In genomic region chr1:75812065-75812464, GRCh38 we compare ENCODE assay signal across 30 cellular contexts. TPM values are rescaled to one million over a fixed set of nuclear protein-coding genes. Genes with fewer than 3 reads are reported as not detected.
"Had no signal": no experiment of that assay in that cellular context is flagged by ENCODE, and none has a peak within 500 bp of the region (broad histone marks: within the 10 kb centered on the region; RNA-seq: fewer than 3 reads in every experiment).

No MANE protein-coding gene starts in this region.

- H3K27me3 ChIP-seq: esophagus muscularis mucosa, foreskin keratinocyte, gastroesophageal sphincter, heart left ventricle, hepatocyte, neural progenitor cell, right atrium auricular region, sigmoid colon, stomach, testis, tibial artery had no signal

- H2AFZ ChIP-seq: hepatocyte, neural progenitor cell, parathyroid adenoma had no signal

- H3K4me3 ChIP-seq: esophagus muscularis mucosa, gastroesophageal sphincter, heart left ventricle, hepatocyte, lung, neural progenitor cell, right atrium auricular region, sigmoid colon, stomach, testis, tibial artery had no signal

- H3K4me3 Mint-ChIP-seq: effector memory CD8-positive, alpha-beta T cell; naive thymus-derived CD4-positive, alpha-beta T cell; nephron; neural progenitor cell; stimulated activated effector memory CD8-positive, alpha-beta T cell treated with anti-CD3 and anti-CD28 coated beads, Interleukin-12 subunit alpha, Interleukin-12 subunit beta, amount 100 ng/mL, for 72 hours; type B pancreatic cell had no signal

- DNase-seq: cortex of kidney; effector memory CD8-positive, alpha-beta T cell; heart left ventricle; kidney; mesendoderm; midbrain; naive thymus-derived CD4-positive, alpha-beta T cell; sigmoid colon; stimulated activated CD4-positive, alpha-beta T cell treated with anti-CD3 and anti-CD28 coated beads, Interleukin-2, amount 100 ng/mL, for 24 hours; stimulated activated CD4-positive, alpha-beta T cell treated with anti-CD3 and anti-CD28 coated beads, Interleukin-4, amount 100 ng/mL, for 24 hours; stimulated activated naive CD4-positive, alpha-beta T cell treated with Interleukin-2 at 50 U/mL for 16 hours; stomach; testis; tibial artery had no signal

- H3K27me3 Mint-ChIP-seq: effector memory CD8-positive, alpha-beta T cell; naive thymus-derived CD4-positive, alpha-beta T cell; progenitor cell of endocrine pancreas; type B pancreatic cell had no signal

- H3K79me2 ChIP-seq: hepatocyte, parathyroid adenoma had no signal

- H3K9ac ChIP-seq: neural progenitor cell, parathyroid adenoma had no signal

- H3K36me3 Mint-ChIP-seq: neural progenitor cell; stimulated activated effector memory CD8-positive, alpha-beta T cell treated with anti-CD3 and anti-CD28 coated beads, Interleukin-12 subunit alpha, Interleukin-12 subunit beta, amount 100 ng/mL, for 72 hours; type B pancreatic cell had no signal

- H3K4me1 ChIP-seq: esophagus muscularis mucosa, gastroesophageal sphincter, heart left ventricle, neural progenitor cell, parathyroid adenoma, right atrium auricular region, sigmoid colon, testis, tibial artery had no signal

- H3K9me3 Mint-ChIP-seq: effector memory CD8-positive, alpha-beta T cell; naive thymus-derived CD4-positive, alpha-beta T cell; nephron; neural progenitor cell; stimulated activated effector memory CD8-positive, alpha-beta T cell treated with anti-CD3 and anti-CD28 coated beads, Interleukin-12 subunit alpha, Interleukin-12 subunit beta, amount 100 ng/mL, for 72 hours; type B pancreatic cell had no signal

- H3K4me1 Mint-ChIP-seq: nephron; neural progenitor cell; stimulated activated effector memory CD8-positive, alpha-beta T cell treated with anti-CD3 and anti-CD28 coated beads, Interleukin-12 subunit alpha, Interleukin-12 subunit beta, amount 100 ng/mL, for 72 hours had no signal

- FAIRE-seq: endometrium, kidney had no signal

- H3K36me3 ChIP-seq: esophagus muscularis mucosa, neural progenitor cell, right atrium auricular region, sigmoid colon, stomach had no signal

- H3K27ac Mint-ChIP-seq: effector memory CD8-positive, alpha-beta T cell; naive thymus-derived CD4-positive, alpha-beta T cell; nephron; neural progenitor cell; progenitor cell of endocrine pancreas; stimulated activated effector memory CD8-positive, alpha-beta T cell treated with anti-CD3 and anti-CD28 coated beads, Interleukin-12 subunit alpha, Interleukin-12 subunit beta, amount 100 ng/mL, for 72 hours; type B pancreatic cell had no signal

- H3K27ac ChIP-seq: esophagus muscularis mucosa, foreskin keratinocyte, gastroesophageal sphincter, heart left ventricle, hepatocyte, neural progenitor cell, parathyroid adenoma, right atrium auricular region, sigmoid colon, testis, tibial artery had no signal

- H3K4me2 ChIP-seq: hepatocyte, neural progenitor cell had no signal

- ATAC-seq: effector memory CD8-positive, alpha-beta T cell; gastroesophageal sphincter; heart left ventricle; left lobe of liver; naive thymus-derived CD4-positive, alpha-beta T cell; stimulated activated effector memory CD8-positive, alpha-beta T cell treated with anti-CD3 and anti-CD28 coated beads, Interleukin-12 subunit alpha, Interleukin-12 subunit beta, amount 100 ng/mL, for 72 hours had no signal

- H3K9me3 ChIP-seq: esophagus muscularis mucosa, gastroesophageal sphincter, heart left ventricle, right atrium auricular region, sigmoid colon, stomach, testis, tibial artery had no signal

RNA-seq across cellular contexts. Expression of gene MSH4, which starts 15.4 kb away (rescaled TPM):
- polyA plus RNA-seq: fibroblast of lung; foreskin keratinocyte; liver; naive thymus-derived CD4-positive, alpha-beta T cell had no signal
